1 cellular context compared by ENCODE assay signal in the genomic region with DNA sequence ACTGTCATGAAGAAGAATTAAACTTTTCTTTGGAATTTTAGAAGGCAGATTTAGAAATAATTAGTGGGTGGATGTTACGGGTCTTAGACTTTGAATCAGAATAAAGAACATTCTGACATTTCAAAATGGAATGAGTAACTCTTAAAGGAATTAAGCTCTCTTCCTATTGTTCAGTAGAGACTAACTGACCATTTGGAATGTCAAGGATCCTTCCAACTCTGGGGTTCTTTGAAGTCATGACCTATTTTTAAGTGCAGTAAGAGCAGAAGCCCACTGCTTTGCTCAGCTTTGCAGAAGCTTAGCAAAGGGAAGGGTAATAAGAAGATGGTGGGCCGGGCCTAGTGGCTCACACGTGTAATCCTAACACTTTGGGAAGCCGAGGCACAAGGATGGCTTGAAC.
TF ChIP-seq lines count a peak whose summit lies in the region.

No MANE protein-coding gene starts in this region.

TF ChIP-seq in HepG2, 621 proteins besides CTCF, POLR2A, EP300 and RAD21:
- 0 out of 2 replicates have a peak, but pooled peaks have one; percentile 28 for TF ChIP-seq RBFOX2 (IDR thresholded peaks at IDR 0.05; ENCODE audit: low read depth, low read length)
- no peak for TF ChIP-seq MBNL3 (CRISPR knock-in tag; conservative IDR thresholded peaks at IDR 0.05)
